ENCODE assay signal across 24 cellular contexts in the genomic region with DNA sequence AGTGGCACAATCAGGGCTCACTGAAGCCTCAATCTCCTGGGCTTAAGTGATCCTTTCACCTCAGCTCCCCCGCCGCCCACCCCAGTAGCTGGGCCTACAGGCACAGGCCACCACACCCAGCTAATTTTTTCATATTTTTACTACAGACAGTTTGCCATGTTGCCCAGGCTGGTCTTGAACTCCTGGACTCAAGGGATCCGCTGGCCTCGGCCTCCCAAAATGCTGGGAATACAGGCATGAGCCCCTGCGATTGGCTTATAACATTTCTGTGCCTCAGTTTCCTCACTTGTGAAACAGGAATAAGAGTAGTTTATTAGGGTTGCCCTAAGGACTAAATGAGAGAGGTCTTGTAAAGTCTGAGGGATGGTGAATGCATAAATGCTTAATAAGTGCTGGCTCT. TPM values are rescaled to one million over a fixed set of nuclear protein-coding genes. Genes with fewer than 3 reads are reported as not detected.
DNase-seq lines count a peak whose midpoint lies in the region; ATAC-seq, FAIRE-seq and TF ChIP-seq lines count a peak whose summit lies in the region.
"Had no signal": no experiment of that assay in that cellular context is flagged by ENCODE, and none has a peak within 500 bp of the region (broad histone marks: within the 10 kb centered on the region; RNA-seq: fewer than 3 reads in every experiment).

No MANE protein-coding gene starts in this region.

- CTCF ChIA-PET in activated CD8-positive, alpha-beta memory T cell treated with anti-CD3 and anti-CD28 coated beads, Interleukin-2, amount 10 ng/mL, durations not matched to agents 7 days and 5 days (lab: Charles Lee) = no interaction called here

- no peaks in the 10 kb centered on the region for H3K79me2 ChIP-seq in astrocyte (ENCODE audit: insufficient read depth, low read length)

- H3K27me3 Mint-ChIP-seq in astrocyte (ENCODE audit: low read depth, unreplicated experiment) = peaks cover 10% of the 10 kb centered on the region
- peaks cover 19% of the 10 kb centered on the region for H3K27me3 Mint-ChIP-seq in activated CD8-positive, alpha-beta memory T cell treated with anti-CD3 and anti-CD28 coated beads, Interleukin-2, amount 10 ng/mL, durations not matched to agents 7 days and 5 days

- peak overlapping the region; percentile 69 for H3K4me3 Mint-ChIP-seq in astrocyte (ENCODE audit: unreplicated experiment)
- no peak overlapping the region for H3K4me3 Mint-ChIP-seq in activated CD8-positive, alpha-beta memory T cell treated with anti-CD3 and anti-CD28 coated beads, Interleukin-2, amount 10 ng/mL, durations not matched to agents 7 days and 5 days
- H3K4me3 Mint-ChIP-seq: activated T-helper 1 cell treated with anti-CD3 and anti-CD28 coated beads, Interleukin-12 subunit alpha, Interleukin-12 subunit beta, Interleukin-2, Interleukin-4 antibody, amounts not matched to agents 30 ng/mL and 10 ng/mL and 1 ng/mL, durations not matched to agents 14 hours and 24 hours and 36 hours; neural crest cell had no signal

- H3K36me3 Mint-ChIP-seq in astrocyte (ENCODE audit: low read depth, unreplicated experiment) = no peaks in the 10 kb centered on the region
- no peaks in the 10 kb centered on the region for H3K36me3 Mint-ChIP-seq in activated CD8-positive, alpha-beta memory T cell treated with anti-CD3 and anti-CD28 coated beads, Interleukin-2, amount 10 ng/mL, durations not matched to agents 7 days and 5 days

- 96% methylated on average over 5 of the region's 5 CpGs for WGBS in right cardiac atrium

- H3K27ac Mint-ChIP-seq in astrocyte (ENCODE audit: unreplicated experiment) = no peak overlapping the region
- no peak overlapping the region for H3K27ac Mint-ChIP-seq in activated CD8-positive, alpha-beta memory T cell treated with anti-CD3 and anti-CD28 coated beads, Interleukin-2, amount 10 ng/mL, durations not matched to agents 7 days and 5 days
- H3K27ac Mint-ChIP-seq: activated T-helper 1 cell treated with anti-CD3 and anti-CD28 coated beads, Interleukin-12 subunit alpha, Interleukin-12 subunit beta, Interleukin-2, Interleukin-4 antibody, amounts not matched to agents 30 ng/mL and 10 ng/mL and 1 ng/mL, durations not matched to agents 14 hours and 24 hours and 36 hours had no signal

- H3K27me3 ChIP-seq in right atrium auricular region = no peaks in the 10 kb centered on the region
- no peaks in the 10 kb centered on the region for H3K27me3 ChIP-seq in right cardiac atrium (ENCODE audit: control insufficient read depth, insufficient read depth)
- H3K27me3 ChIP-seq in astrocyte (ENCODE audit: insufficient read depth, low read length) = no peaks in the 10 kb centered on the region
- no peaks in the 10 kb centered on the region for H3K27me3 ChIP-seq in mucosa of rectum (ENCODE audit: control insufficient read depth in 2 of 2, insufficient read depth in 2 of 2, low read length in 2 of 2)
- H3K27me3 ChIP-seq: body of pancreas had no signal

- H3K9me3 ChIP-seq in right atrium auricular region (no peaks in the 10 kb centered on the region), right cardiac atrium (ENCODE audit: control insufficient read depth, low read length) (no peaks in the 10 kb centered on the region), astrocyte (ENCODE audit: insufficient read depth, low read depth, low read length) (no peaks in the 10 kb centered on the region), mucosa of rectum (ENCODE audit: control insufficient read depth in 2 of 2, low read length in 2 of 2) (no peaks in the 10 kb centered on the region)
- H3K9me3 ChIP-seq: body of pancreas, esophagus muscularis mucosa had no signal

- H2AFZ ChIP-seq in astrocyte (ENCODE audit: low read depth, low read length) = peak overlapping the region; percentile 84

- in situ Hi-C loops in G401 (cut with HindIII; ENCODE audit: low sequenced_read_pairs) = no loop called here

- H3K27ac ChIP-seq in right atrium auricular region (no peak overlapping the region), right cardiac atrium (ENCODE audit: low read length) (no peak overlapping the region), astrocyte (ENCODE audit: low read depth, low read length) (no peak overlapping the region), mucosa of rectum (ENCODE audit: low read depth in 2 of 2, low read length in 2 of 2) (peak overlapping the region; percentile 78 to 85)
- H3K27ac ChIP-seq: HL-60 had no signal

- no peak for TF ChIP-seq CTCF in right atrium auricular region (IDR thresholded peaks at IDR 0.05)
- no peak for TF ChIP-seq CTCF in astrocyte (IDR thresholded peaks at IDR 0.05; ENCODE audit: insufficient read depth, low read depth, low read length)

- H3K4me3 ChIP-seq in right atrium auricular region (peak overlapping the region in 1 of 2 donors; percentile 64), right cardiac atrium (ENCODE audit: low read length) (no peak overlapping the region), astrocyte (ENCODE audit: insufficient read depth, low read depth, low read length) (no peak overlapping the region), mucosa of rectum (ENCODE audit: low read length in 2 of 2) (no peak overlapping the region)

- intact Hi-C loops in right cardiac atrium (cut with DNase I) (no loop called here), left ventricle myocardium superior (cut with micrococcal nuclease) (no loop called here)

- H3K4me2 ChIP-seq in astrocyte (ENCODE audit: low read length) = peak overlapping the region; percentile 80

- no peaks in the 10 kb centered on the region for H4K20me1 ChIP-seq in astrocyte (ENCODE audit: insufficient read depth, low read length)
- H4K20me1 ChIP-seq: BLaER1 had no signal

- H3K4me1 Mint-ChIP-seq in astrocyte (ENCODE audit: low read depth, unreplicated experiment) = peaks cover 21% of the 10 kb centered on the region
- H3K4me1 Mint-ChIP-seq in activated CD8-positive, alpha-beta memory T cell treated with anti-CD3 and anti-CD28 coated beads, Interleukin-2, amount 10 ng/mL, durations not matched to agents 7 days and 5 days = peaks cover 3% of the 10 kb centered on the region
- H3K4me1 Mint-ChIP-seq: neural crest cell had no signal

- ATAC-seq in right cardiac atrium (no peak), left ventricle myocardium superior (no peak)
- no peak for ATAC-seq in activated CD8-positive, alpha-beta memory T cell treated with anti-CD3 and anti-CD28 coated beads, Interleukin-2, amount 10 ng/mL, durations not matched to agents 7 days and 5 days

- no peaks in the 10 kb centered on the region for H3K9me3 Mint-ChIP-seq in astrocyte (ENCODE audit: unreplicated experiment)
- H3K9me3 Mint-ChIP-seq in activated CD8-positive, alpha-beta memory T cell treated with anti-CD3 and anti-CD28 coated beads, Interleukin-2, amount 10 ng/mL, durations not matched to agents 7 days and 5 days (ENCODE audit: low read depth) = no peaks in the 10 kb centered on the region
- H3K9me3 Mint-ChIP-seq: activated T-helper 1 cell treated with anti-CD3 and anti-CD28 coated beads, Interleukin-12 subunit alpha, Interleukin-12 subunit beta, Interleukin-2, Interleukin-4 antibody, amounts not matched to agents 30 ng/mL and 10 ng/mL and 1 ng/mL, durations not matched to agents 14 hours and 24 hours and 36 hours had no signal

- FAIRE-seq in astrocyte (lab: Jason Lieb, UNC) = no peak
- FAIRE-seq: GM12892 had no signal

- H3K36me3 ChIP-seq in right atrium auricular region (no peaks in the 10 kb centered on the region), astrocyte (ENCODE audit: insufficient read depth, low read length) (no peaks in the 10 kb centered on the region), mucosa of rectum (ENCODE audit: control insufficient read depth in 2 of 2, insufficient read depth in 2 of 2, low read length in 2 of 2) (no peaks in the 10 kb centered on the region)
- H3K36me3 ChIP-seq: BLaER1, esophagus muscularis mucosa had no signal

- H3K4me1 ChIP-seq in right atrium auricular region (peaks cover 0 to 11% of the 10 kb centered on the region in 2 donors), right cardiac atrium (ENCODE audit: control insufficient read depth, insufficient read depth, low read length) (no peaks in the 10 kb centered on the region), astrocyte (ENCODE audit: insufficient read depth, low read length) (peaks cover 8% of the 10 kb centered on the region), mucosa of rectum (ENCODE audit: control insufficient read depth in 2 of 2, insufficient read depth in 2 of 2, low read length in 2 of 2) (peaks cover 3 to 6% of the 10 kb centered on the region in 2 donors)
- H3K4me1 ChIP-seq: BLaER1 had no signal

- DNase-seq in right atrium auricular region (ENCODE audit: low spot score) (peak; percentile 50), right cardiac atrium (no peak), astrocyte (ENCODE audit: low read depth) (no peak), G401 (ENCODE audit: low spot score) (no peak), left ventricle myocardium superior (no peak), HK-2 (ENCODE audit: unreplicated experiment) (no peak)
- no peak for DNase-seq in activated CD8-positive, alpha-beta memory T cell treated with anti-CD3 and anti-CD28 coated beads, Interleukin-2, amount 10 ng/mL, durations not matched to agents 7 days and 5 days
- DNase-seq: activated CD4-positive, alpha-beta T cell treated with anti-CD3 and anti-CD28 coated beads, Interleukin-2, amount 50 U/mL, for 1 hour; effector memory CD4-positive, alpha-beta T cell; foreskin melanocyte; RPMI8226 had no signal

- H3K9ac ChIP-seq in astrocyte (ENCODE audit: low read length) (no peak overlapping the region), mucosa of rectum (ENCODE audit: low read depth in 1 of 2, low read length in 2 of 2) (peak overlapping the region in 1 of 2 donors; percentile 63)

RNA-seq across cellular contexts. Expression of a gene that starts 1.2 kb away (rescaled TPM):
- total RNA-seq in right atrium auricular region (not detected), right cardiac atrium (under 1 TPM; 0.20 to 0.48 (median 0.44) TPM), astrocyte (0.19 and 0.45 TPM in 2 replicates), left ventricle myocardium superior (not detected)
- 0.07 TPM for polyA plus RNA-seq in right cardiac atrium
- total RNA-seq in activated CD8-positive, alpha-beta memory T cell treated with anti-CD3 and anti-CD28 coated beads, Interleukin-2, amount 10 ng/mL, durations not matched to agents 7 days and 5 days = not detected
- not detected in 2 replicates for total RNA-seq in G401 (2014; rRNA removed; shearing (Covaris generic))
- total RNA-seq: A673; activated T-helper 1 cell treated with anti-CD3 and anti-CD28 coated beads, Interleukin-12 subunit alpha, Interleukin-12 subunit beta, Interleukin-2, Interleukin-4 antibody, amounts not matched to agents 30 ng/mL and 10 ng/mL and 1 ng/mL, durations not matched to agents 14 hours and 24 hours and 36 hours; body of pancreas; Daoy; H4; left lobe of liver; neural crest cell; T-helper 2 cell treated with Interferon-gamma antibody and Interleukin-4, amounts not matched to agents 100 ng/mL and 5 ng/mL, for 36 hours had no signal

Comparison
In these comparisons a context has a peak if more than half of its experiments do, and no peak if none do; other contexts are left out.
1. H3K27ac ChIP-seq: peak in mucosa of rectum (2 of 2); none in right atrium auricular region (0 of 2), right cardiac atrium (single experiment) and astrocyte (single experiment).